ENCODE assay signal across 8 cellular contexts in the genomic region with DNA sequence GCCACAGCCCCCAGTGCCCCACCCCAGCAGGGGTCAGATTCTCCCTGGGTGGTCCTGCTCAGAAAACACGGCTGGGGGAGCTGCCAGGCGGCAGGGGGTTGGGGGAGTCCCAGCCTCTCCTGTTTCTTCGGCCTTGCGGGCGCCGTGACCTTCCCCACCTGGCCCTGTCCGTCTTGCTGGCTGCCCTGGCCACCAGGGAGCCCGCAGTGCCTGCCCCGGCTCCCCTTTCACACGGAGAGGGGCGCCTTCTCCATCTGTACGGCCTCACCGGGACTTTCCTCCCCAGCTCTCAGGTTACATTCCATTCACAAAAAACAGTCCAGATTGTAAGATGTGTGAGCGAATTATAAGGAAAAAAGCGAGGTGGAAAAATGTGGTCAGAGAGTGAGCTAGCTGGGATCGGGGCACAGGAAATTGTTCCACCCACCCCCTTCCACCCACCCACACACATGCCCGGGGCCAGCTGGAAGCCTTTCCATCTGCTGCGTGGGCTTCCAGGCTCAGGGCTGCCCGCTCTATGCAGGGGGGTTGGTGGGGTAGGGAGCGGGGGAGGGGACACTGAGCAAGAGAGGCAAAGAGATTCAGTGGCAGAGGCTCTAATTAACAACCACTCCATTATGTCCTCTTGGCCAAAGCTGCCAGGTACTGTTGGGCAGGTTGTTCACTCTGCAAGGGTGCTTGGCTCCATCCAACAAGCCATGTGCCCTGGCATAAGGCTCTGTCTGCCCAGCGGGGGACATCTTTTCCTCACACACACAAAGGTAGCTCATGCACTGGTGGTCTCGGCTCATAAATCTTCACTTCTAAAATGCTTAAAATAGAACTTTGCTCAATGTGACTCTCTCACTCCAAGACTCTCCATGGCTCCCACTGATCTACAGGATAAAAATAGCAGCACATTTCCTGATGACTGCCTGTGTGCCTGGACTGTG. TPM values are rescaled to one million over a fixed set of nuclear protein-coding genes. Genes with fewer than 3 reads are reported as not detected.
A peak's percentile ranks its signal among the peaks of the same experiment; 100 is the strongest.
DNase-seq lines count a peak whose midpoint lies in the region; ATAC-seq, FAIRE-seq and TF ChIP-seq lines count a peak whose summit lies in the region.

No MANE protein-coding gene starts in this region.

- ATAC-seq in HG03565 (IDR thresholded peaks at IDR 0.05; ENCODE audit: unreplicated experiment) (no peak), GM21723 (IDR thresholded peaks at IDR 0.05; ENCODE audit: unreplicated experiment) (no peak)

- no peak overlapping the region for H2BK15ac ChIP-seq in H1 (ENCODE audit: low read length)

- WGBS in H1 (ENCODE audit: extremely low coverage in 1 of 2, insufficient coverage in 1 of 2, insufficient read length in 1 of 2, insufficient replicate concordance in 2 of 2, low coverage in 1 of 2, low lambda C conversion rate in 2 of 2, missing lambda C conversion rate in 1 of 2), 2 experiments, result 23% methylated on average over 18 of the region's 22 CpGs; no CpG with 5 or more reads in 1 of the 2 experiments
- 22% methylated on average over 22 of the region's 22 CpGs for WGBS in prostate gland

- POLR2A ChIA-PET in H1 (lab: Charles Lee; ENCODE audit: partially characterized antibody), result interaction anchor here (0.8 to 1.3 kb wide), 3 partner anchors 8 to 110 kb away, joined by 3 read pairs; no protein-coding TSS in a partner anchor

- H4K5ac ChIP-seq in H1 (ENCODE audit: insufficient read length, low read depth, low read length), result no peak overlapping the region

- peak overlapping the region; percentile 27; the same call in 1 of the 2 replicates for H2BK5ac ChIP-seq in H1 (ENCODE audit: low read depth, low read length)

- FAIRE-seq in G401.6 (lab: Jason Lieb, UNC), result peak; percentile 77
- FAIRE-seq in H1 (lab: Jason Lieb, UNC), result no peak

- H3K4me1 ChIP-seq in H1 (replicated peaks in 1 of 4; ENCODE audit: control insufficient read depth in 3 of 4, insufficient read depth in 4 of 4, low read length in 3 of 4) (peaks cover 4 to 29% (median 12%) of the 10 kb centered on the region in 4 experiments), prostate gland (replicated peaks) (no peaks in the 10 kb centered on the region)

- H2BK12ac ChIP-seq in H1 (ENCODE audit: low read depth, low read length), result peak overlapping the region; percentile 82; the same call in 1 of the 2 replicates

- H3K36me3 ChIP-seq in H1 (ENCODE audit: control insufficient read depth in 2 of 4, insufficient read depth in 4 of 4, low read length in 3 of 4) (no peaks in the 10 kb centered on the region), prostate gland (no peaks in the 10 kb centered on the region)

- DNase-seq in NCI-H446 treated with DMSO at 0.1 percent for 48 hours (lab: John Stamatoyannopoulos, UW) (peak; percentile 94), H1 (ENCODE audit: low read depth in 1 of 2, low spot score in 2 of 2) (peak in 1 of 2 experiments; percentile 66), prostate gland (ENCODE audit: low spot score) (no peak), putamen (ENCODE audit: low spot score) (no peak), NCI-H510A treated with DMSO at 0.1 percent for 48 hours (lab: John Stamatoyannopoulos, UW) (no peak)

- H2AK5ac ChIP-seq in H1 (ENCODE audit: low read depth, low read length), result 0 out of 2 replicates have a peak overlapping the region, but pooled peaks have one; percentile 25

- H3K4me3 ChIP-seq in H1 (ENCODE audit: extremely low read depth in 1 of 4, insufficient read depth in 2 of 4, low read depth in 3 of 4, low read length in 4 of 4), result peak overlapping the region in 1 of 4 experiments; percentile 22; a peak in 2 of 8 replicates
- H3K4me3 ChIP-seq in prostate gland, result no peak overlapping the region

- CTCF ChIA-PET in H1 (lab: Charles Lee; ENCODE audit: partially characterized antibody), result interaction anchor here (0.5 to 5.6 kb wide), 17 partner anchors 8 to 289 kb away, joined by 3 to 31 read pairs (median 4); a partner anchor contains a TSS

- H4K8ac ChIP-seq in H1 (ENCODE audit: extremely low read depth, insufficient read depth, low read length), result peak overlapping the region; percentile 80

- peak overlapping the region; percentile 55 for H2BK120ac ChIP-seq in H1 (replicated peaks; ENCODE audit: low read depth, low read length)

- H3K27ac ChIP-seq in H1 (ENCODE audit: low read depth, low read length) (no peak overlapping the region), prostate gland (peak overlapping the region; percentile 9 to 19)

- no peak overlapping the region for H3K14ac ChIP-seq in H1 (ENCODE audit: insufficient read length)

- H3K9ac ChIP-seq in H1 (replicated peaks in 1 of 4; ENCODE audit: extremely low read depth in 1 of 4, low read depth in 3 of 4, low read length in 3 of 4), result no peak overlapping the region

- H3K4me2 ChIP-seq in H1 (ENCODE audit: insufficient read depth in 1 of 2, low read depth in 2 of 2, low read length in 2 of 2), result peak overlapping the region; percentile 28 to 60; a peak in 3 of 4 replicates

- no peak overlapping the region for H2AFZ ChIP-seq in H1 (ENCODE audit: low read length)

- no peaks in the 10 kb centered on the region for H4K20me1 ChIP-seq in H1 (replicated peaks in 1 of 2; ENCODE audit: control insufficient read depth in 1 of 2, insufficient read depth in 2 of 2, low read length in 2 of 2)

- peaks cover 0 to 3% of the 10 kb centered on the region in 2 experiments; a peak in 2 of 4 replicates for H3K9me3 ChIP-seq in H1 (ENCODE audit: insufficient read depth in 2 of 2, low read depth in 1 of 2, low read length in 1 of 2)
- no peaks in the 10 kb centered on the region for H3K9me3 ChIP-seq in prostate gland

- H3K79me2 ChIP-seq in H1 (ENCODE audit: control insufficient read depth in 1 of 2, insufficient read depth in 2 of 2, low read length in 2 of 2), result no peaks in the 10 kb centered on the region

- peak overlapping the region; percentile 3; the same call in 1 of the 2 replicates for H2BK20ac ChIP-seq in H1 (ENCODE audit: low read length)

- no peak overlapping the region for H3K56ac ChIP-seq in H1 (replicated peaks; ENCODE audit: insufficient read length, low read depth, low read length)

- H3K27me3 ChIP-seq in H1 (replicated peaks in 1 of 4; ENCODE audit: control insufficient read depth in 3 of 4, extremely low read depth in 1 of 4, insufficient read depth in 3 of 4, low read length in 3 of 4), result no peaks in the 10 kb centered on the region; a peak in 1 of 7 replicates
- H3K27me3 ChIP-seq in prostate gland (replicated peaks; ENCODE audit: insufficient read depth), result no peaks in the 10 kb centered on the region

- TF ChIP-seq CTCF in H1 (IDR thresholded peaks at IDR 0.05; ENCODE audit: control extremely low read depth in 1 of 3, insufficient read depth in 1 of 3, low read depth in 1 of 3, low read length in 3 of 3) (no peak), prostate gland (IDR thresholded peaks at IDR 0.05) (no peak)

- no peak overlapping the region for H3K4ac ChIP-seq in H1 (replicated peaks; ENCODE audit: insufficient read length, low read depth, low read length)

- no peaks in the 10 kb centered on the region for H3K79me1 ChIP-seq in H1 (ENCODE audit: low read depth, low read length)

- H3K23me2 ChIP-seq in H1 (ENCODE audit: low read depth, low read length), result no peaks in the 10 kb centered on the region

- peak overlapping the region; percentile 25 for H4K91ac ChIP-seq in H1 (replicated peaks; ENCODE audit: insufficient read length, low read length)

- no peak for TF ChIP-seq POLR2A in H1 (IDR thresholded peaks at IDR 0.05; ENCODE audit: control extremely low read depth in 1 of 2, low read depth in 2 of 2, low read length in 2 of 2)
- TF ChIP-seq POLR2A in prostate gland (IDR thresholded peaks at IDR 0.05), result no peak

- 0 out of 2 replicates have a peak overlapping the region, but pooled peaks have one; percentile 51 for H3K18ac ChIP-seq in H1 (ENCODE audit: extremely low read depth, low read length)

- TF ChIP-seq RAD21 in H1 (IDR thresholded peaks at IDR 0.05 in 1 of 2, conservative IDR thresholded peaks at IDR 0.05 in 1 of 2; ENCODE audit: low read depth in 2 of 2, low read length in 2 of 2), result no peak; a peak in 1 of 4 replicates

- TF ChIP-seq EP300 in H1 (IDR thresholded peaks at IDR 0.05; ENCODE audit: borderline replicate concordance in 1 of 2, low read depth in 2 of 2, low read length in 2 of 2), result no peak

- no peak overlapping the region for H3K23ac ChIP-seq in H1 (ENCODE audit: insufficient read length)

- intact Hi-C loops in prostate gland (cut with DNase I), result no loop called here

TF ChIP-seq in H1, 55 proteins besides CTCF, POLR2A, EP300 and RAD21 (continues in another document):
- TF ChIP-seq NRF1 (IDR thresholded peaks at IDR 0.05; ENCODE audit: low read depth, low read length) (no peak), POLR2AphosphoS5 (IDR thresholded peaks at IDR 0.05; ENCODE audit: low read depth, low read length) (no peak), TCF12 (IDR thresholded peaks at IDR 0.05; ENCODE audit: low read depth, low read length) (no peak), JUND (IDR thresholded peaks at IDR 0.05; ENCODE audit: low read length) (no peak), TBP (IDR thresholded peaks at IDR 0.05; ENCODE audit: low read depth, low read length) (no peak), ZNF274 (IDR thresholded peaks at IDR 0.05; ENCODE audit: borderline replicate concordance, extremely low read depth, low read length) (no peak), CREB1 (IDR thresholded peaks at IDR 0.05) (no peak)
- TF ChIP-seq, protein P1, sequence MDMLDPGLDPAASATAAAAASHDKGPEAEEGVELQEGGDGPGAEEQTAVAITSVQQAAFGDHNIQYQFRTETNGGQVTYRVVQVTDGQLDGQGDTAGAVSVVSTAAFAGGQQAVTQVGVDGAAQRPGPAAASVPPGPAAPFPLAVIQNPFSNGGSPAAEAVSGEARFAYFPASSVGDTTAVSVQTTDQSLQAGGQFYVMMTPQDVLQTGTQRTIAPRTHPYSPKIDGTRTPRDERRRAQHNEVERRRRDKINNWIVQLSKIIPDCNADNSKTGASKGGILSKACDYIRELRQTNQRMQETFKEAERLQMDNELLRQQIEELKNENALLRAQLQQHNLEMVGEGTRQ (IDR thresholded peaks at IDR 0.05; ENCODE audit: low read length), result no peak
- TF ChIP-seq, protein P2, sequence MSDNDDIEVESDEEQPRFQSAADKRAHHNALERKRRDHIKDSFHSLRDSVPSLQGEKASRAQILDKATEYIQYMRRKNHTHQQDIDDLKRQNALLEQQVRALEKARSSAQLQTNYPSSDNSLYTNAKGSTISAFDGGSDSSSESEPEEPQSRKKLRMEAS (IDR thresholded peaks at IDR 0.05), result peak; percentile 43; the same call in 1 of the 2 replicates

RNA-seq across cellular contexts. Expression of a gene that starts 14.7 kb away (rescaled TPM):
- total RNA-seq in H1 (2021; fragmentation: NEBNext Ultra II Directional; extraction: Animal tissue kit (Norgen Biotek cat#: 25700)), result not detected in 2 replicates
- polyA plus RNA-seq in H1 (2011; rRNA removed), result 0.06 and 0.18 TPM in 2 replicates
- polyA plus RNA-seq in H1 (2011; cell fraction: cytosol; rRNA removed), result 0.12 TPM
- polyA plus RNA-seq in H1 (2011; cell fraction: nucleus; rRNA removed), result 0.23 TPM
- polyA plus RNA-seq in H1 (2012, experiment 1 of 2), result 0.15 to 0.29 TPM in 2 of 4 replicates, not detected in the others
- polyA plus RNA-seq in H1 (2012, experiment 2 of 2), result 0.42 TPM
- 0.06 TPM for polyA plus RNA-seq in H1 (2013, experiment 1 of 2)
- 0.02 TPM for polyA plus RNA-seq in H1 (2013, experiment 2 of 2)
- polyA minus RNA-seq in H1 (2011; rRNA and poly(A)+ RNA removed), result 0.17 TPM in 1 of 2 replicates, not detected in the other
- polyA minus RNA-seq in H1 (2011; cell fraction: cytosol; rRNA and poly(A)+ RNA removed), result not detected
- not detected for polyA minus RNA-seq in H1 (2011; cell fraction: nucleus; rRNA and poly(A)+ RNA removed)
- not detected for total RNA-seq in prostate gland
